In the genomic region with DNA sequence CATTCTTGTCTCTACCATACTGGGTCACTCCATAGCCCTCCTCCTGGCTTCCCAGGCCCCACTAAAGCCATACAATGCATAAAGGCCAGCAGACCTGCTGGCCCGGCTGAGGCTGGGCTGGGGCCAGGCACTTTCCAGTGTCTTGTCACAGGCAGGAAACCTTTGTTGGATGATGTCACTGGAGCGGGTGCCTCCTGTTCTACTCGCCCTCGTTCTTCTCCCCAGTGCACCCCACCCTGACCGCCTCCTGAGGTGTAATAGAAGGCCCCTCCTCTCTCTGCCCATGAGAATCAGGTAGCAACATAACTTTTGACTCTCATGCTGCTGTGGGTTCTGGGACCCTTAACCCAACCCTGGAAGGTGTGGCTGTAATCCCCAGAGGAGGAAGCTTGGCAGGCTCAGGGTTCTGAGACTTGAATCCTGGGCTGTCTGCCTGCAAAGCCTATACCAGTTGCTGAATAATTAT, we compare ENCODE assay signal across 1 cellular context.
TF ChIP-seq lines count a peak whose summit lies in the region.

No MANE protein-coding gene starts in this region.

TF ChIP-seq in GM23338, 12 proteins besides CTCF, POLR2A, EP300 and RAD21 (continued from another document):
- TF ChIP-seq, protein P1, sequence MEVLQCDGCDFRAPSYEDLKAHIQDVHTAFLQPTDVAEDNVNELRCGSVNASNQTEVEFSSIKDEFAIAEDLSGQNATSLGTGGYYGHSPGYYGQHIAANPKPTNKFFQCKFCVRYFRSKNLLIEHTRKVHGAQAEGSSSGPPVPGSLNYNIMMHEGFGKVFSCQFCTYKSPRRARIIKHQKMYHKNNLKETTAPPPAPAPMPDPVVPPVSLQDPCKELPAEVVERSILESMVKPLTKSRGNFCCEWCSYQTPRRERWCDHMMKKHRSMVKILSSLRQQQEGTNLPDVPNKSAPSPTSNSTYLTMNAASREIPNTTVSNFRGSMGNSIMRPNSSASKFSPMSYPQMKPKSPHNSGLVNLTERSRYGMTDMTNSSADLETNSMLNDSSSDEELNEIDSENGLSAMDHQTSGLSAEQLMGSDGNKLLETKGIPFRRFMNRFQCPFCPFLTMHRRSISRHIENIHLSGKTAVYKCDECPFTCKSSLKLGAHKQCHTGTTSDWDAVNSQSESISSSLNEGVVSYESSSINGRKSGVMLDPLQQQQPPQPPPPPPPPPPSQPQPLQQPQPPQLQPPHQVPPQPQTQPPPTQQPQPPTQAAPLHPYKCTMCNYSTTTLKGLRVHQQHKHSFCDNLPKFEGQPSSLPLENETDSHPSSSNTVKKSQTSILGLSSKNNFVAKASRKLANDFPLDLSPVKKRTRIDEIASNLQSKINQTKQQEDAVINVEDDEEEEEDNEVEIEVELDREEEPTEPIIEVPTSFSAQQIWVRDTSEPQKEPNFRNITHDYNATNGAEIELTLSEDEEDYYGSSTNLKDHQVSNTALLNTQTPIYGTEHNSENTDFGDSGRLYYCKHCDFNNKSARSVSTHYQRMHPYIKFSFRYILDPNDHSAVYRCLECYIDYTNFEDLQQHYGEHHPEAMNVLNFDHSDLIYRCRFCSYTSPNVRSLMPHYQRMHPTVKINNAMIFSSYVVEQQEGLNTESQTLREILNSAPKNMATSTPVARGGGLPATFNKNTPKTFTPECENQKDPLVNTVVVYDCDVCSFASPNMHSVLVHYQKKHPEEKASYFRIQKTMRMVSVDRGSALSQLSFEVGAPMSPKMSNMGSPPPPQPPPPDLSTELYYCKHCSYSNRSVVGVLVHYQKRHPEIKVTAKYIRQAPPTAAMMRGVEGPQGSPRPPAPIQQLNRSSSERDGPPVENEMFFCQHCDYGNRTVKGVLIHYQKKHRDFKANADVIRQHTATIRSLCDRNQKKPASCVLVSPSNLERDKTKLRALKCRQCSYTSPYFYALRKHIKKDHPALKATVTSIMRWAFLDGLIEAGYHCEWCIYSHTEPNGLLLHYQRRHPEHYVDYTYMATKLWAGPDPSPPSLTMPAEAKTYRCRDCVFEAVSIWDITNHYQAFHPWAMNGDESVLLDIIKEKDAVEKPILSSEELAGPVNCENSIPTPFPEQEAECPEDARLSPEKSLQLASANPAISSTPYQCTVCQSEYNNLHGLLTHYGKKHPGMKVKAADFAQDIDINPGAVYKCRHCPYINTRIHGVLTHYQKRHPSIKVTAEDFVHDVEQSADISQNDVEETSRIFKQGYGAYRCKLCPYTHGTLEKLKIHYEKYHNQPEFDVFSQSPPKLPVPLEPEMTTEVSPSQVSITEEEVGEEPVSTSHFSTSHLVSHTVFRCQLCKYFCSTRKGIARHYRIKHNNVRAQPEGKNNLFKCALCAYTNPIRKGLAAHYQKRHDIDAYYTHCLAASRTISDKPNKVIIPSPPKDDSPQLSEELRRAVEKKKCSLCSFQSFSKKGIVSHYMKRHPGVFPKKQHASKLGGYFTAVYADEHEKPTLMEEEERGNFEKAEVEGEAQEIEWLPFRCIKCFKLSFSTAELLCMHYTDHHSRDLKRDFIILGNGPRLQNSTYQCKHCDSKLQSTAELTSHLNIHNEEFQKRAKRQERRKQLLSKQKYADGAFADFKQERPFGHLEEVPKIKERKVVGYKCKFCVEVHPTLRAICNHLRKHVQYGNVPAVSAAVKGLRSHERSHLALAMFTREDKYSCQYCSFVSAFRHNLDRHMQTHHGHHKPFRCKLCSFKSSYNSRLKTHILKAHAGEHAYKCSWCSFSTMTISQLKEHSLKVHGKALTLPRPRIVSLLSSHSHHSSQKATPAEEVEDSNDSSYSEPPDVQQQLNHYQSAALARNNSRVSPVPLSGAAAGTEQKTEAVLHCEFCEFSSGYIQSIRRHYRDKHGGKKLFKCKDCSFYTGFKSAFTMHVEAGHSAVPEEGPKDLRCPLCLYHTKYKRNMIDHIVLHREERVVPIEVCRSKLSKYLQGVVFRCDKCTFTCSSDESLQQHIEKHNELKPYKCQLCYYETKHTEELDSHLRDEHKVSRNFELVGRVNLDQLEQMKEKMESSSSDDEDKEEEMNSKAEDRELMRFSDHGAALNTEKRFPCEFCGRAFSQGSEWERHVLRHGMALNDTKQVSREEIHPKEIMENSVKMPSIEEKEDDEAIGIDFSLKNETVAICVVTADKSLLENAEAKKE (CRISPR knock-in tag; IDR thresholded peaks at IDR 0.05): no peak
- TF ChIP-seq JUNB (IDR thresholded peaks at IDR 0.05; ENCODE audit: unreplicated experiment): no peak
